Comparison of ENCODE assay signal across 1 cellular context in genomic region chr17:32927201-32927723, GRCh38.
TF ChIP-seq lines count a peak whose summit lies in the region.

No MANE protein-coding gene starts in this region.

TF ChIP-seq in HepG2, 621 proteins besides CTCF, POLR2A, EP300 and RAD21 (continued from another document and continues in another):
- TF ChIP-seq ZHX2 (IDR thresholded peaks at IDR 0.05; ENCODE audit: low read depth) (no peak), ZHX2 (CRISPR knock-in tag; IDR thresholded peaks at IDR 0.05; ENCODE audit: borderline replicate concordance) (no peak), MAFK (conservative IDR thresholded peaks at IDR 0.05 in 1 of 2, IDR thresholded peaks at IDR 0.05 in 1 of 2; ENCODE audit: low read length in 2 of 2) (no peak), KAT7 (CRISPR knock-in tag; IDR thresholded peaks at IDR 0.05; ENCODE audit: borderline replicate concordance) (no peak), FOXP1 (IDR thresholded peaks at IDR 0.05) (no peak), FOXP1 (CRISPR knock-in tag; IDR thresholded peaks at IDR 0.05) (peak; percentile 57), ZMAT3 (CRISPR knock-in tag; conservative IDR thresholded peaks at IDR 0.05) (peak; percentile 88), CBX5 (CRISPR knock-in tag; IDR thresholded peaks at IDR 0.05; ENCODE audit: borderline replicate concordance) (peak; percentile 33; the same call in 1 of the 2 replicates), IRF9 (CRISPR knock-in tag; IDR thresholded peaks at IDR 0.05; ENCODE audit: borderline replicate concordance) (no peak), ZNF720 (CRISPR knock-in tag; IDR thresholded peaks at IDR 0.05) (no peak), MTF1 (CRISPR knock-in tag; IDR thresholded peaks at IDR 0.05) (no peak), ZFP90 (CRISPR knock-in tag; IDR thresholded peaks at IDR 0.05; ENCODE audit: borderline replicate concordance) (no peak), POGZ (CRISPR knock-in tag; IDR thresholded peaks at IDR 0.05) (no peak), TRIM24 (CRISPR knock-in tag; IDR thresholded peaks at IDR 0.05) (no peak), ZBTB25 (CRISPR knock-in tag; IDR thresholded peaks at IDR 0.05) (no peak; the same call in 1 of the 2 replicates), NAIF1 (CRISPR knock-in tag; IDR thresholded peaks at IDR 0.05; ENCODE audit: borderline replicate concordance) (no peak), NCOR1 (IDR thresholded peaks at IDR 0.05; ENCODE audit: borderline replicate concordance, low read length) (no peak), ZNF772 (CRISPR knock-in tag; IDR thresholded peaks at IDR 0.05) (peak; percentile 71; the same call in 1 of the 2 replicates), ZNF768 (CRISPR knock-in tag; IDR thresholded peaks at IDR 0.05) (no peak), ZNF30 (CRISPR knock-in tag; IDR thresholded peaks at IDR 0.05) (no peak), GTF3A (CRISPR knock-in tag; conservative IDR thresholded peaks at IDR 0.05) (no peak), ZNF160 (CRISPR knock-in tag; IDR thresholded peaks at IDR 0.05) (no peak), TGIF2 (CRISPR knock-in tag; IDR thresholded peaks at IDR 0.05) (no peak), ZNF503 (CRISPR knock-in tag; IDR thresholded peaks at IDR 0.05) (no peak), ZNF180 (CRISPR knock-in tag; IDR thresholded peaks at IDR 0.05; ENCODE audit: borderline replicate concordance, low read depth) (no peak), ZMYM3 (CRISPR knock-in tag; IDR thresholded peaks at IDR 0.05) (peak; percentile 88), ZNF883 (CRISPR knock-in tag; IDR thresholded peaks at IDR 0.05; ENCODE audit: not compliant biosample characterization) (no peak), ZNF597 (CRISPR knock-in tag; IDR thresholded peaks at IDR 0.05) (no peak), NR2C2 (CRISPR knock-in tag; IDR thresholded peaks at IDR 0.05; ENCODE audit: borderline replicate concordance) (no peak), BRF2 (CRISPR knock-in tag; IDR thresholded peaks at IDR 0.05) (no peak), PTBP1 (IDR thresholded peaks at IDR 0.05; ENCODE audit: low read depth, low read length, poor library complexity, severe bottlenecking) (no peak), GATA4 (IDR thresholded peaks at IDR 0.05; ENCODE audit: borderline replicate concordance, low read depth) (no peak), ELF3 (CRISPR knock-in tag; IDR thresholded peaks at IDR 0.05) (0 out of 2 replicates have a peak, but pooled peaks have one; percentile 47), ZNF775 (CRISPR knock-in tag; IDR thresholded peaks at IDR 0.05; ENCODE audit: borderline replicate concordance) (no peak), ZNF264 (CRISPR knock-in tag; IDR thresholded peaks at IDR 0.05) (peak; percentile 92), ATF2 (CRISPR knock-in tag; IDR thresholded peaks at IDR 0.05) (peak; percentile 34; the same call in 1 of the 2 replicates), POGK (CRISPR knock-in tag; conservative IDR thresholded peaks at IDR 0.05) (no peak), ZBTB39 (CRISPR knock-in tag; IDR thresholded peaks at IDR 0.05) (no peak; the same call in 1 of the 2 replicates), ARHGAP35 (CRISPR knock-in tag; IDR thresholded peaks at IDR 0.05; ENCODE audit: borderline replicate concordance) (no peak), ZMAT5 (CRISPR knock-in tag; IDR thresholded peaks at IDR 0.05; ENCODE audit: borderline replicate concordance, low read depth) (no peak), GTF2F1 (IDR thresholded peaks at IDR 0.05; ENCODE audit: low read length) (no peak), CBX2 (IDR thresholded peaks at IDR 0.05; ENCODE audit: low read depth, low read length) (no peak), CBX2 (CRISPR knock-in tag; IDR thresholded peaks at IDR 0.05; ENCODE audit: low read depth) (no peak), ZC3H4 (CRISPR knock-in tag; IDR thresholded peaks at IDR 0.05; ENCODE audit: borderline replicate concordance) (no peak)
